In the genomic region with DNA sequence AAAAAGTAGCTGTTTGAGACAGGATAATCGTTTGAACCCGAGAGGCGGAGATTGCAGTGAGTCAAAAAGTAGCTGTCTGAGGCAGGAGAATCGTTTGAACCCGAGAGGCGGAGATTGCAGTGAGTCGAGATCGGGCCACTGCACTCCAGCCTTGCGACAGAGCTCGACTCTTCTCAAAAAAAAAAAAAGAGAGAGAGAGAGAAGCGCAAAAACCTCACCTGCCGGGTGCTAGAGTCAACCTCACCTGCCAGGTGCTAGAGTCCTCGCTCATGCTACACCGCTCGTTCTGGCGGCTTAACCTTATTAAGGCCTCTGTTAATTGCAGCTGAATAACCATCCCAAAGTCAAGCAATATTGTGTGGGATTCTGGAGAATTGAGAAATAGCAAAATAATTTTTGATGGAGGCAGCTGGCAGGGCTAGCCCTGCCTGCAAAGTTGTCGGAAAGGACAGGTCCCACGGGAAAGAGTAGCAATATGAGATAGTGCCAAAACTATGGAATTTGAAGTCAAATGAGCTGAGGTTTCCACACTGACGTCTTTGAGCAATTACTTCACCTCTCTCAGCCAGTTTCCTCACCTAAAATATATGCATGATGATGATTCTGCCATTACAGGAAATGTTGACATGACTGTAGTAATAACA, we compare ENCODE assay signal across 8 cellular contexts. TPM values are rescaled to one million over a fixed set of nuclear protein-coding genes. Genes with fewer than 3 reads are reported as not detected.
A peak's percentile ranks its signal among the peaks of the same experiment; 100 is the strongest.
DNase-seq lines count a peak whose midpoint lies in the region; ATAC-seq and TF ChIP-seq lines count a peak whose summit lies in the region.

No MANE protein-coding gene starts in this region.

- ATAC-seq in upper lobe of right lung (no peak), HG02884 (IDR thresholded peaks at IDR 0.05; ENCODE audit: unreplicated experiment) (no peak)

- in situ Hi-C loops in ACHN (cut with HindIII; ENCODE audit: low pct_ligation_motif_present, low pct_unique_long_range_greater_than_20kb, low sequenced_read_pairs): no loop called here

- no peak for TF ChIP-seq CTCF in lower leg skin (IDR thresholded peaks at IDR 0.05)
- TF ChIP-seq CTCF in upper lobe of right lung (IDR thresholded peaks at IDR 0.05): no peak

- H3K4me3 ChIP-seq in adipocyte (ENCODE audit: low read length) (peak overlapping the region; percentile 83), lower leg skin (ENCODE audit: low read depth, poor library complexity, severe bottlenecking) (peak overlapping the region; percentile 82), upper lobe of right lung (peak overlapping the region; percentile 91)

- H3K27ac ChIP-seq in upper lobe of right lung: peak overlapping the region; percentile 84

- no peaks in the 10 kb centered on the region for H3K9me3 ChIP-seq in adipocyte (ENCODE audit: control insufficient read depth, low read length)
- H3K9me3 ChIP-seq in upper lobe of right lung: no peaks in the 10 kb centered on the region

- peak overlapping the region; percentile 87 for H3K9ac ChIP-seq in adipocyte (ENCODE audit: low read length)

- peak; percentile 2 for DNase-seq in stimulated activated CD4-positive, alpha-beta T cell treated with anti-CD3 and anti-CD28 coated beads, Interleukin-2, amount 100 ng/mL, for 4 hours (ENCODE audit: low read depth)
- DNase-seq in stimulated activated CD4-positive, alpha-beta T cell treated with anti-CD3 and anti-CD28 coated beads, Interleukin-4, amount 100 ng/mL, for 4 hours: no peak
- DNase-seq in adipocyte (ENCODE audit: low read depth) (no peak), lower leg skin (ENCODE audit: low spot score in 2 of 2) (no peak), upper lobe of right lung (no peak), ACHN (no peak), CD1c-positive myeloid dendritic cell (ENCODE audit: extremely low spot score) (no peak)

- no peaks in the 10 kb centered on the region for H3K36me3 ChIP-seq in adipocyte (ENCODE audit: control insufficient read depth, insufficient read depth, low read length, severe bottlenecking)
- no peaks in the 10 kb centered on the region for H3K36me3 ChIP-seq in upper lobe of right lung

- no peak for TF ChIP-seq POLR2A in lower leg skin (IDR thresholded peaks at IDR 0.05)

- 28 to 45% methylated on average over 19 of the region's 19 CpGs for WGBS in lower leg skin, 2 donors

- H3K4me1 ChIP-seq in adipocyte (ENCODE audit: control insufficient read depth, insufficient read depth, low read length) (peaks cover 37% of the 10 kb centered on the region), upper lobe of right lung (peaks cover 16% of the 10 kb centered on the region)

- intact Hi-C loops in lower leg skin (cut with DNase I; ENCODE audit: low total_unique reads) (no loop called here), upper lobe of right lung (cut with DNase I) (no loop called here)

- H3K27me3 ChIP-seq in adipocyte (replicated peaks; ENCODE audit: control insufficient read depth, insufficient read depth, low read length) (no peaks in the 10 kb centered on the region), upper lobe of right lung (no peaks in the 10 kb centered on the region)

RNA-seq across cellular contexts. Expression of a gene that starts 0.6 kb away (rescaled TPM):
- 10 to 100 TPM; 29.0 to 67.1 (median 54.3) TPM for total RNA-seq in lower leg skin
- 56.8 TPM for total RNA-seq in upper lobe of right lung

RNA-seq across cellular contexts. Expression of a gene that starts 26.0 kb away (rescaled TPM):
- total RNA-seq in lower leg skin: 10 to 100 TPM; 16.5 to 37.1 (median 31.3) TPM
- total RNA-seq in upper lobe of right lung: 53.2 TPM

RNA-seq across cellular contexts. Expression of a gene that starts 31.2 kb away (rescaled TPM):
- total RNA-seq in lower leg skin (1,000 to 10,000 TPM; 1,336 to 2,420 (median 1,807) TPM), upper lobe of right lung (1,126 TPM)
